1 cellular context compared by ENCODE assay signal in the genomic region with DNA sequence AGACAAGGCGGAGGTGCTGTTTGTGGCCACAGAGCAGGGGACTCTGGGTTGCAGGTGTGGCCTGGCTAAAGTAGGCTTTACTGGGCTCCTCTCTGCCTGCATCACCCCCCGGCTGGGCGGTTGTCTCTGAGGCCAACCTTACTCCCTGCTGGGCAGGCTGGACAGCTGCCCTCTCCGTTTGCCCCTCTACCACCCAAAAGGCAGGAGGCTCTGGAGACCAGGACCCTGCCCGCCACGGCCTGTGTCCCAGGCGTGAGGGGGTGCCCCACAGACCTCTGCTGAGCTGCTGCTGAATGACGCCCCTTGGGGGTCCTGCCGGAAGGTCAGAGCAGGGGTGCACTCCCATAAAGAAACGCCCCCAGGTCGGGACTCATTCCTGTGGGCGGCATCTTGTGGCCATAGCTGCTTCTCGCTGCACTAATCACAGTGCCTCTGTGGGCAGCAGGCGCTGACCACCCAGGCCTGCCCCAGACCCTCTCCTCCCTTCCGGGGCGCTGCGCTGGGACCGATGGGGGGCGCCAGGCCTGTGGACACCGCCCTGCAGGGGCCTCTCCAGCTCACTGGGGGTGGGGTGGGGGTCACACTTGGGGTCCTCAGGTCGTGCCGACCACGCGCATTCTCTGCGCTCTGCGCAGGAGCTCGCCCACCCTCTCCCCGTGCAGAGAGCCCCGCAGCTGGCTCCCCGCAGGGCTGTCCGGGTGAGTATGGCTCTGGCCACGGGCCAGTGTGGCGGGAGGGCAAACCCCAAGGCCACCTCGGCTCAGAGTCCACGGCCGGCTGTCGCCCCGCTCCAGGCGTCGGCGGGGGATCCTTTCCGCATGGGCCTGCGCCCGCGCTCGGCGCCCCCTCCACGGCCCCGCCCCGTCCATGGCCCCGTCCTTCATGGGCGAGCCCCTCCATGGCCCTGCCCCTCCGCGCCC.
A peak's percentile ranks its signal among the peaks of the same experiment; 100 is the strongest.
TF ChIP-seq lines count a peak whose summit lies in the region.

No MANE protein-coding gene starts in this region.

TF ChIP-seq in HepG2, 621 proteins besides CTCF, POLR2A, EP300 and RAD21 (continued from another document and continues in another):
- TF ChIP-seq, protein P1, sequence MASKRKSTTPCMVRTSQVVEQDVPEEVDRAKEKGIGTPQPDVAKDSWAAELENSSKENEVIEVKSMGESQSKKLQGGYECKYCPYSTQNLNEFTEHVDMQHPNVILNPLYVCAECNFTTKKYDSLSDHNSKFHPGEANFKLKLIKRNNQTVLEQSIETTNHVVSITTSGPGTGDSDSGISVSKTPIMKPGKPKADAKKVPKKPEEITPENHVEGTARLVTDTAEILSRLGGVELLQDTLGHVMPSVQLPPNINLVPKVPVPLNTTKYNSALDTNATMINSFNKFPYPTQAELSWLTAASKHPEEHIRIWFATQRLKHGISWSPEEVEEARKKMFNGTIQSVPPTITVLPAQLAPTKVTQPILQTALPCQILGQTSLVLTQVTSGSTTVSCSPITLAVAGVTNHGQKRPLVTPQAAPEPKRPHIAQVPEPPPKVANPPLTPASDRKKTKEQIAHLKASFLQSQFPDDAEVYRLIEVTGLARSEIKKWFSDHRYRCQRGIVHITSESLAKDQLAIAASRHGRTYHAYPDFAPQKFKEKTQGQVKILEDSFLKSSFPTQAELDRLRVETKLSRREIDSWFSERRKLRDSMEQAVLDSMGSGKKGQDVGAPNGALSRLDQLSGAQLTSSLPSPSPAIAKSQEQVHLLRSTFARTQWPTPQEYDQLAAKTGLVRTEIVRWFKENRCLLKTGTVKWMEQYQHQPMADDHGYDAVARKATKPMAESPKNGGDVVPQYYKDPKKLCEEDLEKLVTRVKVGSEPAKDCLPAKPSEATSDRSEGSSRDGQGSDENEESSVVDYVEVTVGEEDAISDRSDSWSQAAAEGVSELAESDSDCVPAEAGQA (IDR thresholded peaks at IDR 0.05; ENCODE audit: low read depth): no peak
- TF ChIP-seq, protein P1 (CRISPR knock-in tag; IDR thresholded peaks at IDR 0.05; ENCODE audit: borderline replicate concordance): 0 out of 2 replicates have a peak, but pooled peaks have one; percentile 40
- TF ChIP-seq, protein P2, sequence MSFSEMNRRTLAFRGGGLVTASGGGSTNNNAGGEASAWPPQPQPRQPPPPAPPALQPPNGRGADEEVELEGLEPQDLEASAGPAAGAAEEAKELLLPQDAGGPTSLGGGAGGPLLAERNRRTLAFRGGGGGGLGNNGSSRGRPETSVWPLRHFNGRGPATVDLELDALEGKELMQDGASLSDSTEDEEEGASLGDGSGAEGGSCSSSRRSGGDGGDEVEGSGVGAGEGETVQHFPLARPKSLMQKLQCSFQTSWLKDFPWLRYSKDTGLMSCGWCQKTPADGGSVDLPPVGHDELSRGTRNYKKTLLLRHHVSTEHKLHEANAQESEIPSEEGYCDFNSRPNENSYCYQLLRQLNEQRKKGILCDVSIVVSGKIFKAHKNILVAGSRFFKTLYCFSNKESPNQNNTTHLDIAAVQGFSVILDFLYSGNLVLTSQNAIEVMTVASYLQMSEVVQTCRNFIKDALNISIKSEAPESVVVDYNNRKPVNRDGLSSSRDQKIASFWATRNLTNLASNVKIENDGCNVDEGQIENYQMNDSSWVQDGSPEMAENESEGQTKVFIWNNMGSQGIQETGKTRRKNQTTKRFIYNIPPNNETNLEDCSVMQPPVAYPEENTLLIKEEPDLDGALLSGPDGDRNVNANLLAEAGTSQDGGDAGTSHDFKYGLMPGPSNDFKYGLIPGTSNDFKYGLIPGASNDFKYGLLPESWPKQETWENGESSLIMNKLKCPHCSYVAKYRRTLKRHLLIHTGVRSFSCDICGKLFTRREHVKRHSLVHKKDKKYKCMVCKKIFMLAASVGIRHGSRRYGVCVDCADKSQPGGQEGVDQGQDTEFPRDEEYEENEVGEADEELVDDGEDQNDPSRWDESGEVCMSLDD (CRISPR knock-in tag; IDR thresholded peaks at IDR 0.05; ENCODE audit: borderline replicate concordance): peak; percentile 73
- TF ChIP-seq, protein P3, sequence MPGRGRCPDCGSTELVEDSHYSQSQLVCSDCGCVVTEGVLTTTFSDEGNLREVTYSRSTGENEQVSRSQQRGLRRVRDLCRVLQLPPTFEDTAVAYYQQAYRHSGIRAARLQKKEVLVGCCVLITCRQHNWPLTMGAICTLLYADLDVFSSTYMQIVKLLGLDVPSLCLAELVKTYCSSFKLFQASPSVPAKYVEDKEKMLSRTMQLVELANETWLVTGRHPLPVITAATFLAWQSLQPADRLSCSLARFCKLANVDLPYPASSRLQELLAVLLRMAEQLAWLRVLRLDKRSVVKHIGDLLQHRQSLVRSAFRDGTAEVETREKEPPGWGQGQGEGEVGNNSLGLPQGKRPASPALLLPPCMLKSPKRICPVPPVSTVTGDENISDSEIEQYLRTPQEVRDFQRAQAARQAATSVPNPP (CRISPR knock-in tag; IDR thresholded peaks at IDR 0.05): no peak
- TF ChIP-seq, protein P4, sequence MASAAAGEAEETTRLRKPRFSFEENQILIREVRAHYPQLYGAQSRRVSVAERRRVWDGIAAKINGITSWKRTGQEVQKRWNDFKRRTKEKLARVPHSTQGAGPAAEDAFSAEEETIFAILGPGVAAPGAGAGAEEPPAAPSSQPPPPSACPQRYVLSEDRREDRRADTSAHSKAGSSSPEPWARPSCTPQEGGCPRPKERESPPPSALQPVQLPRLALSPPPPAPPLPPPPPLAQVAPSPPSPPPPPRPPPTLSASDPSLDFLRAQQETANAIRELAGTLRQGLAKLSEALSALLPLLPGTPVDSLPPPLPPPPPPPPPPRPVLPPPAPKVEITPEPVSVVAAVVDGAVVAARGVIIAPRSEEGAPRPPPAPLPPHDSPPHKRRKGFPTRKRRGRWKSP (CRISPR knock-in tag; IDR thresholded peaks at IDR 0.05): peak; percentile 63; the same call in 1 of the 2 replicates
- TF ChIP-seq, protein P5, sequence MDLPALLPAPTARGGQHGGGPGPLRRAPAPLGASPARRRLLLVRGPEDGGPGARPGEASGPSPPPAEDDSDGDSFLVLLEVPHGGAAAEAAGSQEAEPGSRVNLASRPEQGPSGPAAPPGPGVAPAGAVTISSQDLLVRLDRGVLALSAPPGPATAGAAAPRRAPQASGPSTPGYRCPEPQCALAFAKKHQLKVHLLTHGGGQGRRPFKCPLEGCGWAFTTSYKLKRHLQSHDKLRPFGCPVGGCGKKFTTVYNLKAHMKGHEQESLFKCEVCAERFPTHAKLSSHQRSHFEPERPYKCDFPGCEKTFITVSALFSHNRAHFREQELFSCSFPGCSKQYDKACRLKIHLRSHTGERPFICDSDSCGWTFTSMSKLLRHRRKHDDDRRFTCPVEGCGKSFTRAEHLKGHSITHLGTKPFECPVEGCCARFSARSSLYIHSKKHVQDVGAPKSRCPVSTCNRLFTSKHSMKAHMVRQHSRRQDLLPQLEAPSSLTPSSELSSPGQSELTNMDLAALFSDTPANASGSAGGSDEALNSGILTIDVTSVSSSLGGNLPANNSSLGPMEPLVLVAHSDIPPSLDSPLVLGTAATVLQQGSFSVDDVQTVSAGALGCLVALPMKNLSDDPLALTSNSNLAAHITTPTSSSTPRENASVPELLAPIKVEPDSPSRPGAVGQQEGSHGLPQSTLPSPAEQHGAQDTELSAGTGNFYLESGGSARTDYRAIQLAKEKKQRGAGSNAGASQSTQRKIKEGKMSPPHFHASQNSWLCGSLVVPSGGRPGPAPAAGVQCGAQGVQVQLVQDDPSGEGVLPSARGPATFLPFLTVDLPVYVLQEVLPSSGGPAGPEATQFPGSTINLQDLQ (CRISPR knock-in tag; IDR thresholded peaks at IDR 0.05): no peak
- no peak for TF ChIP-seq FLYWCH1 (CRISPR knock-in tag; IDR thresholded peaks at IDR 0.05)
- peak; percentile 48 for TF ChIP-seq FOSL2 (CRISPR knock-in tag; IDR thresholded peaks at IDR 0.05)
- TF ChIP-seq POGZ (CRISPR knock-in tag; IDR thresholded peaks at IDR 0.05): peak; percentile 52; the same call in 1 of the 2 replicates
- TF ChIP-seq, protein P6, sequence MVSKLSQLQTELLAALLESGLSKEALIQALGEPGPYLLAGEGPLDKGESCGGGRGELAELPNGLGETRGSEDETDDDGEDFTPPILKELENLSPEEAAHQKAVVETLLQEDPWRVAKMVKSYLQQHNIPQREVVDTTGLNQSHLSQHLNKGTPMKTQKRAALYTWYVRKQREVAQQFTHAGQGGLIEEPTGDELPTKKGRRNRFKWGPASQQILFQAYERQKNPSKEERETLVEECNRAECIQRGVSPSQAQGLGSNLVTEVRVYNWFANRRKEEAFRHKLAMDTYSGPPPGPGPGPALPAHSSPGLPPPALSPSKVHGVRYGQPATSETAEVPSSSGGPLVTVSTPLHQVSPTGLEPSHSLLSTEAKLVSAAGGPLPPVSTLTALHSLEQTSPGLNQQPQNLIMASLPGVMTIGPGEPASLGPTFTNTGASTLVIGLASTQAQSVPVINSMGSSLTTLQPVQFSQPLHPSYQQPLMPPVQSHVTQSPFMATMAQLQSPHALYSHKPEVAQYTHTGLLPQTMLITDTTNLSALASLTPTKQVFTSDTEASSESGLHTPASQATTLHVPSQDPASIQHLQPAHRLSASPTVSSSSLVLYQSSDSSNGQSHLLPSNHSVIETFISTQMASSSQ (IDR thresholded peaks at IDR 0.05; ENCODE audit: low read depth): no peak
- TF ChIP-seq, protein P6 (CRISPR knock-in tag; IDR thresholded peaks at IDR 0.05; ENCODE audit: borderline replicate concordance): no peak
- TF ChIP-seq, protein P7, sequence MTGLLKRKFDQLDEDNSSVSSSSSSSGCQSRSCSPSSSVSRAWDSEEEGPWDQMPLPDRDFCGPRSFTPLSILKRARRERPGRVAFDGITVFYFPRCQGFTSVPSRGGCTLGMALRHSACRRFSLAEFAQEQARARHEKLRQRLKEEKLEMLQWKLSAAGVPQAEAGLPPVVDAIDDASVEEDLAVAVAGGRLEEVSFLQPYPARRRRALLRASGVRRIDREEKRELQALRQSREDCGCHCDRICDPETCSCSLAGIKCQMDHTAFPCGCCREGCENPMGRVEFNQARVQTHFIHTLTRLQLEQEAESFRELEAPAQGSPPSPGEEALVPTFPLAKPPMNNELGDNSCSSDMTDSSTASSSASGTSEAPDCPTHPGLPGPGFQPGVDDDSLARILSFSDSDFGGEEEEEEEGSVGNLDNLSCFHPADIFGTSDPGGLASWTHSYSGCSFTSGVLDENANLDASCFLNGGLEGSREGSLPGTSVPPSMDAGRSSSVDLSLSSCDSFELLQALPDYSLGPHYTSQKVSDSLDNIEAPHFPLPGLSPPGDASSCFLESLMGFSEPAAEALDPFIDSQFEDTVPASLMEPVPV (CRISPR knock-in tag; IDR thresholded peaks at IDR 0.05): 0 out of 2 replicates have a peak, but pooled peaks have one; percentile 23
- TF ChIP-seq CCDC6 (CRISPR knock-in tag; IDR thresholded peaks at IDR 0.05): peak; percentile 41; the same call in 1 of the 2 replicates
- TF ChIP-seq, protein P8, sequence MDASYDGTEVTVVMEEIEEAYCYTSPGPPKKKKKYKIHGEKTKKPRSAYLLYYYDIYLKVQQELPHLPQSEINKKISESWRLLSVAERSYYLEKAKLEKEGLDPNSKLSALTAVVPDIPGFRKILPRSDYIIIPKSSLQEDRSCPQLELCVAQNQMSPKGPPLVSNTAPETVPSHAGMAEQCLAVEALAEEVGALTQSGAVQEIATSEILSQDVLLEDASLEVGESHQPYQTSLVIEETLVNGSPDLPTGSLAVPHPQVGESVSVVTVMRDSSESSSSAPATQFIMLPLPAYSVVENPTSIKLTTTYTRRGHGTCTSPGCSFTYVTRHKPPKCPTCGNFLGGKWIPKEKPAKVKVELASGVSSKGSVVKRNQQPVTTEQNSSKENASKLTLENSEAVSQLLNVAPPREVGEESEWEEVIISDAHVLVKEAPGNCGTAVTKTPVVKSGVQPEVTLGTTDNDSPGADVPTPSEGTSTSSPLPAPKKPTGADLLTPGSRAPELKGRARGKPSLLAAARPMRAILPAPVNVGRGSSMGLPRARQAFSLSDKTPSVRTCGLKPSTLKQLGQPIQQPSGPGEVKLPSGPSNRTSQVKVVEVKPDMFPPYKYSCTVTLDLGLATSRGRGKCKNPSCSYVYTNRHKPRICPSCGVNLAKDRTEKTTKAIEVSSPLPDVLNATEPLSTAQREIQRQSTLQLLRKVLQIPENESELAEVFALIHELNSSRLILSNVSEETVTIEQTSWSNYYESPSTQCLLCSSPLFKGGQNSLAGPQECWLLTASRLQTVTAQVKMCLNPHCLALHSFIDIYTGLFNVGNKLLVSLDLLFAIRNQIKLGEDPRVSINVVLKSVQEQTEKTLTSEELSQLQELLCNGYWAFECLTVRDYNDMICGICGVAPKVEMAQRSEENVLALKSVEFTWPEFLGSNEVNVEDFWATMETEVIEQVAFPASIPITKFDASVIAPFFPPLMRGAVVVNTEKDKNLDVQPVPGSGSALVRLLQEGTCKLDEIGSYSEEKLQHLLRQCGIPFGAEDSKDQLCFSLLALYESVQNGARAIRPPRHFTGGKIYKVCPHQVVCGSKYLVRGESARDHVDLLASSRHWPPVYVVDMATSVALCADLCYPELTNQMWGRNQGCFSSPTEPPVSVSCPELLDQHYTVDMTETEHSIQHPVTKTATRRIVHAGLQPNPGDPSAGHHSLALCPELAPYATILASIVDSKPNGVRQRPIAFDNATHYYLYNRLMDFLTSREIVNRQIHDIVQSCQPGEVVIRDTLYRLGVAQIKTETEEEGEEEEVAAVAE (CRISPR knock-in tag; IDR thresholded peaks at IDR 0.05; ENCODE audit: borderline replicate concordance): 0 out of 2 replicates have a peak, but pooled peaks have one; percentile 48
- TF ChIP-seq PRMT3 (CRISPR knock-in tag; IDR thresholded peaks at IDR 0.05; ENCODE audit: borderline replicate concordance, low read depth): 0 out of 2 replicates have a peak, but pooled peaks have one; percentile 49
- TF ChIP-seq RBFOX2 (IDR thresholded peaks at IDR 0.05; ENCODE audit: low read depth, low read length): peak; percentile 74
- TF ChIP-seq MTA1 (CRISPR knock-in tag; IDR thresholded peaks at IDR 0.05; ENCODE audit: borderline replicate concordance): peak; percentile 63; the same call in 1 of the 2 replicates
- peak; percentile 66 for TF ChIP-seq ATF7-NPFF (CRISPR knock-in tag; IDR thresholded peaks at IDR 0.05; ENCODE audit: low read depth)
- TF ChIP-seq GTF2F1 (IDR thresholded peaks at IDR 0.05; ENCODE audit: low read length): 0 out of 2 replicates have a peak, but pooled peaks have one; percentile 17
